20 cellular contexts compared by ENCODE assay signal in genomic region chr3:188764609-188765008, GRCh38.
A peak's percentile ranks its signal among the peaks of the same experiment; 100 is the strongest.
DNase-seq lines count a peak whose midpoint lies in the region; TF ChIP-seq lines count a peak whose summit lies in the region.
"Had no signal": no experiment of that assay in that cellular context is flagged by ENCODE, and none has a peak within 500 bp of the region (broad histone marks: within the 10 kb centered on the region; RNA-seq: fewer than 3 reads in every experiment).

No MANE protein-coding gene starts in this region.

- H3K27me3 ChIP-seq in hepatocyte (no peaks in the 10 kb centered on the region), sigmoid colon (no peaks in the 10 kb centered on the region)
- H3K27me3 ChIP-seq: BLaER1 treated with 17β-estradiol and CSF1 and Interleukin-3, amounts not matched to agents 10 nM and 100 nM had no signal

- H3K4me2 ChIP-seq in hepatocyte, result no peak overlapping the region
- H3K4me2 ChIP-seq: BLaER1 treated with 17β-estradiol and CSF1 and Interleukin-3, amounts not matched to agents 10 nM and 100 nM had no signal

- no peaks in the 10 kb centered on the region for H3K9me2 ChIP-seq in hepatocyte (replicated peaks; ENCODE audit: insufficient read depth)

- no peaks in the 10 kb centered on the region for H3K9me3 ChIP-seq in hepatocyte (ENCODE audit: low read depth)
- no peaks in the 10 kb centered on the region for H3K9me3 ChIP-seq in sigmoid colon
- H3K9me3 ChIP-seq: BLaER1 treated with 17β-estradiol and CSF1 and Interleukin-3, amounts not matched to agents 10 nM and 100 nM had no signal

- peak in 1 of 4 donors; percentile 8 for TF ChIP-seq EP300 in sigmoid colon (IDR thresholded peaks at IDR 0.05)

- no peak overlapping the region for H2AFZ ChIP-seq in hepatocyte

- no peaks in the 10 kb centered on the region for H4K20me1 ChIP-seq in hepatocyte (ENCODE audit: insufficient read depth, poor library complexity, severe bottlenecking)
- H4K20me1 ChIP-seq: BLaER1 treated with 17β-estradiol and CSF1 and Interleukin-3, amounts not matched to agents 10 nM and 100 nM had no signal

- H3K36me3 ChIP-seq in hepatocyte (replicated peaks; ENCODE audit: insufficient read depth, low read depth) (no peaks in the 10 kb centered on the region), sigmoid colon (peaks cover 0 to 6% (median 0%) of the 10 kb centered on the region in 4 donors)

- H3K27ac ChIP-seq in hepatocyte (peak overlapping the region; percentile 41), sigmoid colon (peak overlapping the region; percentile 44 to 71 (median 60))
- H3K27ac ChIP-seq: 22Rv1; BLaER1 treated with 17β-estradiol and CSF1 and Interleukin-3, amounts not matched to agents 10 nM and 100 nM had no signal

- H3K4me1 ChIP-seq in hepatocyte (ENCODE audit: insufficient read depth) (peaks cover 4% of the 10 kb centered on the region), sigmoid colon (peaks cover 0 to 73% (median 49%) of the 10 kb centered on the region in 4 donors)

- WGBS in hepatocyte (ENCODE audit: low lambda C conversion rate, missing lambda C conversion rate), result 71% methylated on average over 1 of the region's 1 CpG
- 96% methylated on average over 1 of the region's 1 CpG for WGBS in sigmoid colon, 2 donors

- no peak for TF ChIP-seq POLR2A in sigmoid colon (IDR thresholded peaks at IDR 0.05)

- DNase-seq in DMS 273 (lab: John Stamatoyannopoulos, UW; ENCODE audit: unreplicated experiment) (peak; percentile 16), DMS 273 treated with DMSO at 0.1 percent for 48 hours (lab: John Stamatoyannopoulos, UW) (no peak), Ammon's horn (ENCODE audit: low spot score) (peak; percentile 13), hepatocyte (ENCODE audit: low spot score) (peak; percentile 10), sigmoid colon (no peak), NCI-H2227 (lab: John Stamatoyannopoulos, UW; ENCODE audit: unreplicated experiment) (no peak), NOMO-1 (lab: John Stamatoyannopoulos, UW; ENCODE audit: unreplicated experiment in 2 of 2) (no peak)
- DNase-seq in activated CD4-positive, alpha-beta T cell treated with anti-CD3 and anti-CD28 coated beads for 48 hours, result no peak
- DNase-seq: ACHN; CD4-positive, alpha-beta memory T cell; EL; GF-D8; NCI-H1105; NCI-H146; NCI-H2029; NCI-H446; NCI-H526; SHP77 had no signal

- intact Hi-C loops in sigmoid colon (cut with DNase I), result loop anchor here (10.0 kb wide), 1 partner anchor 370 kb away; no protein-coding TSS in a partner anchor

- no peak overlapping the region for H3K4me3 ChIP-seq in hepatocyte
- no peak overlapping the region for H3K4me3 ChIP-seq in sigmoid colon
- H3K4me3 ChIP-seq: BLaER1 treated with 17β-estradiol and CSF1 and Interleukin-3, amounts not matched to agents 10 nM and 100 nM had no signal

- TF ChIP-seq CTCF in hepatocyte (IDR thresholded peaks at IDR 0.05; ENCODE audit: poor library complexity) (no peak), sigmoid colon (IDR thresholded peaks at IDR 0.05) (no peak)

- H3K79me2 ChIP-seq in hepatocyte, result no peaks in the 10 kb centered on the region

Comparison
In these comparisons a context has a peak if more than half of its experiments do, and no peak if none do; other contexts are left out.
1. DNase-seq: peak in DMS 273 (single experiment), Ammon's horn (single experiment) and hepatocyte (single experiment); none in DMS 273 treated with DMSO at 0.1 percent for 48 hours (single experiment), sigmoid colon (single experiment), NCI-H2227 (single experiment), activated CD4-positive, alpha-beta T cell treated with anti-CD3 and anti-CD28 coated beads for 48 hours (single experiment) and NOMO-1 (0 of 2).